19 cellular contexts compared by ENCODE assay signal in the genomic region with DNA sequence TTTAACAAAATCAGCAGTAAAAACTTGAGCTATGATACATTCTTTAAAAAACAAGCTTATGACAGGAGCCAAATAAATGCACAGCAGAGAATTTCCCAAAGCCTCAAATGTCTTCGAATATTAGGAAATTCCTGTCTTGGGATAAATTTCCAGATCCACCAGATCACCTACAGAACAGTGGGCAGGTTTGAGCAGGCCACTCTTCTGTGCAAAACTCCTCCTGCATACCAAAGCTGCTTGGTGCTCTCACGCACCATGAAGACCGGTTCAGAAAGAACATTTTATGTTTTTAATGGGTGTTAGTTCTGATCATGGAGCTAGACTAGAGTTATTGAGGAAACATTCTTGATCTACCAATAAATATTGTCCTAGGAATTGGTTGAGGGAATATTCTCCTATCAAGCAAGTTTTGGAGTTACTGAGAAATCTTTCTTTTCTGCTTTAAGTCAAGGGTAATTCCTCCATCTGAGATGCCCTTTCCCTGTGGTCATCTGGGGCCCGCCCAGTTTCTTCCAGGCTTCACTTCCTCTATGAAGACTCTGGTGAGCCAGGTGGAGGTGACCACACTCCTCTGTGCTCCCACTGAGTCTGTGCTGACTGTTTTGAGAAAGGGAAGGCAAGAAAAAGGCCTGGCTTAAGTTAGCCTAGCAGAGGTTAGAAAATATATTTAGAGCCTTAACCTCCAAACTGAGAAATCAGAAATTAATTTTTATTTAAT. TPM values are rescaled to one million over a fixed set of nuclear protein-coding genes. Genes with fewer than 3 reads are reported as not detected.
"Had no signal": no experiment of that assay in that cellular context is flagged by ENCODE, and none has a peak within 500 bp of the region (broad histone marks: within the 10 kb centered on the region; RNA-seq: fewer than 3 reads in every experiment).

No MANE protein-coding gene starts in this region.

- ATAC-seq: activated CD4-positive, CD25-positive, alpha-beta regulatory T cell treated with anti-CD3 and anti-CD28 coated beads, Interleukin-2, amount 50 U/mL, for 24 hours; activated T-cell treated with anti-CD3 and anti-CD28 coated beads, Interleukin-2, amount 50 U/mL, for 72 hours; left ventricle myocardium superior; natural killer cell treated with Interleukin-12 subunit alpha and Interleukin-12 subunit beta and Interleukin-15 and Interleukin-18, amount 100 ng/mL, for 72 hours had no signal

- H3K36me3 ChIP-seq: spleen, thyroid gland had no signal

- H3K27ac Mint-ChIP-seq: activated CD4-positive, alpha-beta memory T cell treated with anti-CD3 and anti-CD28 coated beads, Interleukin-2, amount 10 ng/mL, durations not matched to agents 7 days and 5 days; activated CD4-positive, alpha-beta T cell treated with anti-CD3 and anti-CD28 coated beads, Interleukin-2, amount 10 ng/mL, durations not matched to agents 24 days and 14 days; activated T-cell treated with anti-CD3 and anti-CD28 coated beads, Interleukin-2, amount 50 U/mL, for 72 hours; brain; natural killer cell treated with Interleukin-12 subunit alpha and Interleukin-12 subunit beta and Interleukin-15 and Interleukin-18, amount 100 ng/mL, for 72 hours; progenitor cell of endocrine pancreas; stimulated activated naive CD8-positive, alpha-beta T cell treated with anti-CD3 and anti-CD28 coated beads, Interleukin-15, Interleukin-2, amounts not matched to agents 100 ng/mL and 50 ng/mL, for 24 hours had no signal

- H3K27me3 Mint-ChIP-seq: brain; progenitor cell of endocrine pancreas; stimulated activated naive CD8-positive, alpha-beta T cell treated with anti-CD3 and anti-CD28 coated beads, Interleukin-15, Interleukin-2, amounts not matched to agents 100 ng/mL and 50 ng/mL, for 24 hours had no signal

- H3K27me3 ChIP-seq: spleen, thyroid gland had no signal

- H3K4me3 Mint-ChIP-seq: activated CD4-positive, alpha-beta memory T cell treated with anti-CD3 and anti-CD28 coated beads, Interleukin-2, amount 10 ng/mL, durations not matched to agents 7 days and 5 days; activated CD4-positive, alpha-beta T cell treated with anti-CD3 and anti-CD28 coated beads, Interleukin-2, amount 10 ng/mL, durations not matched to agents 24 days and 14 days; activated T-cell treated with anti-CD3 and anti-CD28 coated beads, Interleukin-2, amount 50 U/mL, for 72 hours; brain; natural killer cell treated with Interleukin-12 subunit alpha and Interleukin-12 subunit beta and Interleukin-15 and Interleukin-18, amount 100 ng/mL, for 72 hours; stimulated activated naive CD8-positive, alpha-beta T cell treated with anti-CD3 and anti-CD28 coated beads, Interleukin-15, Interleukin-2, amounts not matched to agents 100 ng/mL and 50 ng/mL, for 24 hours had no signal

- H3K4me3 ChIP-seq: spleen, thyroid gland had no signal

- DNase-seq: activated CD4-positive, alpha-beta memory T cell treated with anti-CD3 and anti-CD28 coated beads, Interleukin-2, amount 10 ng/mL, durations not matched to agents 7 days and 5 days; activated CD4-positive, alpha-beta T cell treated with anti-CD3 and anti-CD28 coated beads, Interleukin-2, amount 10 ng/mL, durations not matched to agents 24 days and 14 days; activated effector memory CD4-positive, alpha-beta T cell treated with anti-CD3 and anti-CD28 coated beads, Interleukin-2, amount 50 U/mL, for 16 hours; activated naive CD4-positive, alpha-beta T cell treated with anti-CD3 and anti-CD28 coated beads, Interleukin-2, amount 50 U/mL, for 16 hours; activated T-cell treated with anti-CD3 and anti-CD28 coated beads, Interleukin-2, amount 50 U/mL, for 72 hours; anterior cingulate cortex; central memory CD4-positive, alpha-beta T cell; dermis blood vessel endothelial cell; effector CD8-positive, alpha-beta T cell; left ventricle myocardium superior; spleen; stimulated activated CD4-positive, alpha-beta T cell treated with anti-CD3 and anti-CD28 coated beads, Interleukin-4, amount 100 ng/mL, for 1 hour; substantia nigra had no signal

- H3K9me3 Mint-ChIP-seq: activated T-cell treated with anti-CD3 and anti-CD28 coated beads, Interleukin-2, amount 50 U/mL, for 72 hours; brain; natural killer cell treated with Interleukin-12 subunit alpha and Interleukin-12 subunit beta and Interleukin-15 and Interleukin-18, amount 100 ng/mL, for 72 hours had no signal

- H3K4me1 Mint-ChIP-seq: activated CD4-positive, alpha-beta memory T cell treated with anti-CD3 and anti-CD28 coated beads, Interleukin-2, amount 10 ng/mL, durations not matched to agents 7 days and 5 days; activated CD4-positive, alpha-beta T cell treated with anti-CD3 and anti-CD28 coated beads, Interleukin-2, amount 10 ng/mL, durations not matched to agents 24 days and 14 days had no signal

- H3K27ac ChIP-seq: spleen, thyroid gland had no signal

- H3K36me3 Mint-ChIP-seq: brain; natural killer cell treated with Interleukin-12 subunit alpha and Interleukin-12 subunit beta and Interleukin-15 and Interleukin-18, amount 100 ng/mL, for 72 hours had no signal

RNA-seq across cellular contexts. Expression of a gene that starts 17.9 kb away (rescaled TPM):
- total RNA-seq: left ventricle myocardium superior had no signal
